In genomic region chr7:70072220-70072619, GRCh38 we compare ENCODE assay signal across 12 cellular contexts.
DNase-seq lines count a peak whose midpoint lies in the region; ATAC-seq and TF ChIP-seq lines count a peak whose summit lies in the region.
"Had no signal": no experiment of that assay in that cellular context is flagged by ENCODE, and none has a peak within 500 bp of the region (broad histone marks: within the 10 kb centered on the region; RNA-seq: fewer than 3 reads in every experiment).

No MANE protein-coding gene starts in this region.

- BruUV-seq in IMR-90 (replicated peaks; lab: Mats Ljungman, UMichigan) = no TSS peak

- H4K8ac ChIP-seq in IMR-90 (ENCODE audit: low read depth in 2 of 2, low read length in 2 of 2) = no peak overlapping the region

- H3K9ac ChIP-seq in IMR-90 (ENCODE audit: low read depth, low read length) = no peak overlapping the region

- H3K79me1 ChIP-seq in IMR-90 (ENCODE audit: low read depth in 1 of 2, low read length in 2 of 2) = no peaks in the 10 kb centered on the region

- in situ Hi-C loops in IMR-90 (cut with MboI; ENCODE audit: low sequenced_read_pairs) = no loop called here

- no peaks in the 10 kb centered on the region for H3K9me1 ChIP-seq in IMR-90 (ENCODE audit: insufficient read depth, low read length)

- no peaks in the 10 kb centered on the region for H3K27me3 ChIP-seq in IMR-90 (ENCODE audit: control insufficient read depth, insufficient read depth, low read length)
- H3K27me3 ChIP-seq in sigmoid colon = no peaks in the 10 kb centered on the region

- peaks cover 3% of the 10 kb centered on the region for H3K4me1 Mint-ChIP-seq in endothelial cell (ENCODE audit: unreplicated experiment)
- peaks cover 10 to 33% of the 10 kb centered on the region in 2 donors for H3K4me1 Mint-ChIP-seq in stimulated activated naive B cell treated with anti-CD40 and anti-IgM and Interleukin-4, amounts not matched to agents 10 μg/mL and 1 μg/mL and 100 μg/mL, for 72 hours

- H3K36me3 ChIP-seq in IMR-90 (ENCODE audit: control insufficient read depth, insufficient read depth, low read length) (no peaks in the 10 kb centered on the region), sigmoid colon (no peaks in the 10 kb centered on the region)

- H3K36me3 Mint-ChIP-seq in endothelial cell (ENCODE audit: low read depth, unreplicated experiment) = no peaks in the 10 kb centered on the region
- H3K36me3 Mint-ChIP-seq in stimulated activated naive B cell treated with anti-CD40 and anti-IgM and Interleukin-4, amounts not matched to agents 10 μg/mL and 1 μg/mL and 100 μg/mL, for 72 hours = no peaks in the 10 kb centered on the region

- no peak overlapping the region for H2BK20ac ChIP-seq in IMR-90 (ENCODE audit: low read depth, low read length)

- POLR2A ChIA-PET in IMR-90 (lab: Charles Lee; ENCODE audit: unreplicated experiment) = no interaction called here

- H2BK15ac ChIP-seq in IMR-90 (ENCODE audit: low read depth, low read length) = no peak overlapping the region

- no peak overlapping the region for H3K27ac Mint-ChIP-seq in endothelial cell (ENCODE audit: unreplicated experiment)
- no peak overlapping the region for H3K27ac Mint-ChIP-seq in stimulated activated naive B cell treated with anti-CD40 and anti-IgM and Interleukin-4, amounts not matched to agents 10 μg/mL and 1 μg/mL and 100 μg/mL, for 72 hours
- H3K27ac Mint-ChIP-seq: activated naive CD4-positive, alpha-beta T cell treated with anti-CD3 and anti-CD28 coated beads for 36 hours had no signal

- H4K91ac ChIP-seq in IMR-90 (ENCODE audit: insufficient read depth, low read depth, low read length) = no peak overlapping the region

- no peak for TF ChIP-seq RAD21 in IMR-90 (IDR thresholded peaks at IDR 0.05; ENCODE audit: low read length)

- no peak overlapping the region for H2AK9ac ChIP-seq in IMR-90 (replicated peaks; ENCODE audit: low read depth, low read length, poor library complexity)

- TF ChIP-seq EP300 in sigmoid colon (IDR thresholded peaks at IDR 0.05) = no peak

- H3K23ac ChIP-seq in IMR-90 (ENCODE audit: low read depth, low read length) = no peak overlapping the region

- H2AFZ ChIP-seq in IMR-90 (replicated peaks; ENCODE audit: low read length, poor library complexity) = no peak overlapping the region

- intact Hi-C loops in IMR-90 (cut with micrococcal nuclease) = no loop called here
- intact Hi-C loops in sigmoid colon (cut with DNase I) = no loop called here

- H3K27ac ChIP-seq in IMR-90 (ENCODE audit: insufficient read depth, low read length) (no peak overlapping the region), sigmoid colon (peak overlapping the region in 3 of 4 donors; percentile 36 to 71 (median 40))

- no peaks in the 10 kb centered on the region for H3K4me1 ChIP-seq in IMR-90 (ENCODE audit: control insufficient read depth, insufficient read depth, low read length)
- H3K4me1 ChIP-seq in sigmoid colon = peaks cover 0 to 15% (median 13%) of the 10 kb centered on the region in 4 donors

- ATAC-seq in IMR-90 (ENCODE audit: low read depth) = peak; percentile 63
- ATAC-seq in stimulated activated naive B cell treated with anti-CD40 and anti-IgM and Interleukin-4, amounts not matched to agents 10 μg/mL and 1 μg/mL and 100 μg/mL, for 72 hours (replicated peaks) = no peak
- no peak for ATAC-seq in HG02642 (IDR thresholded peaks at IDR 0.05; ENCODE audit: poor library complexity, unreplicated experiment)
- ATAC-seq: PC-3 had no signal

- CTCF ChIA-PET in IMR-90 (lab: Yijun Ruan, JAX) = no interaction called here

- H4K20me1 ChIP-seq in IMR-90 (ENCODE audit: insufficient read depth, low read length) = no peaks in the 10 kb centered on the region

- no peak overlapping the region for H3K18ac ChIP-seq in IMR-90 (ENCODE audit: low read depth, low read length)

- TF ChIP-seq POLR2A in IMR-90 (IDR thresholded peaks at IDR 0.05; ENCODE audit: low read depth, low read length) (no peak), sigmoid colon (IDR thresholded peaks at IDR 0.05) (no peak)

- H2AK5ac ChIP-seq in IMR-90 (ENCODE audit: low read depth, low read length) = no peak overlapping the region

- no CpG with 5 or more reads among the region's 2 CpGs for WGBS in IMR-90 (ENCODE audit: extremely low coverage in 2 of 2, insufficient read length in 1 of 2), 2 experiments
- 26 to 51% methylated on average over 2 of the region's 2 CpGs for WGBS in sigmoid colon, 2 donors

- H2BK5ac ChIP-seq in IMR-90 (ENCODE audit: low read depth, low read length, poor library complexity, severe bottlenecking) = no peak overlapping the region

- H4K5ac ChIP-seq in IMR-90 (ENCODE audit: low read depth, low read length) = no peak overlapping the region

- no peak overlapping the region for H3K56ac ChIP-seq in IMR-90 (ENCODE audit: extremely low read depth, insufficient read depth, low read length)

- dilution Hi-C loops in IMR-90 (cut with HindIII; ENCODE audit: low sequenced_read_pairs, unreplicated experiment) = no loop called here

- no peaks in the 10 kb centered on the region for H3K9me3 Mint-ChIP-seq in endothelial cell (ENCODE audit: unreplicated experiment)
- peaks cover 0 to 2% of the 10 kb centered on the region in 2 donors for H3K9me3 Mint-ChIP-seq in stimulated activated naive B cell treated with anti-CD40 and anti-IgM and Interleukin-4, amounts not matched to agents 10 μg/mL and 1 μg/mL and 100 μg/mL, for 72 hours

- no peak overlapping the region for H3K14ac ChIP-seq in IMR-90 (replicated peaks; ENCODE audit: low read depth, low read length)

- H3K4me3 ChIP-seq in IMR-90 (ENCODE audit: insufficient read depth, low read depth, low read length) (no peak overlapping the region), fibroblast of villous mesenchyme (ENCODE audit: low read depth, low read length) (no peak overlapping the region), sigmoid colon (no peak overlapping the region)

- no peak overlapping the region for H3K4ac ChIP-seq in IMR-90 (ENCODE audit: low read depth, low read length)

- peaks cover 2% of the 10 kb centered on the region for H3K27me3 Mint-ChIP-seq in endothelial cell (ENCODE audit: unreplicated experiment)
- H3K27me3 Mint-ChIP-seq in stimulated activated naive B cell treated with anti-CD40 and anti-IgM and Interleukin-4, amounts not matched to agents 10 μg/mL and 1 μg/mL and 100 μg/mL, for 72 hours = no peaks in the 10 kb centered on the region

- no peak overlapping the region for H2BK120ac ChIP-seq in IMR-90 (ENCODE audit: low read depth, low read length)

- H3K4me3 Mint-ChIP-seq in endothelial cell (ENCODE audit: unreplicated experiment) = no peak overlapping the region
- H3K4me3 Mint-ChIP-seq in stimulated activated naive B cell treated with anti-CD40 and anti-IgM and Interleukin-4, amounts not matched to agents 10 μg/mL and 1 μg/mL and 100 μg/mL, for 72 hours = no peak overlapping the region
- H3K4me3 Mint-ChIP-seq: activated naive CD4-positive, alpha-beta T cell treated with anti-CD3 and anti-CD28 coated beads for 36 hours had no signal

- H3K9me3 ChIP-seq in IMR-90 (ENCODE audit: control insufficient read depth, insufficient read depth, low read length) = no peaks in the 10 kb centered on the region
- no peaks in the 10 kb centered on the region for H3K9me3 ChIP-seq in sigmoid colon

- TF ChIP-seq CTCF in IMR-90 (conservative IDR thresholded peaks at IDR 0.05; ENCODE audit: low read depth, low read length) (no peak), fibroblast of villous mesenchyme (IDR thresholded peaks at IDR 0.05; ENCODE audit: insufficient read depth, low read depth, low read length) (no peak), sigmoid colon (IDR thresholded peaks at IDR 0.05) (no peak), endothelial cell (IDR thresholded peaks at IDR 0.05; ENCODE audit: unreplicated experiment) (no peak)

- DNase-seq in IMR-90 (peak; percentile 3), NCI-H774 (lab: John Stamatoyannopoulos, UW) (peak; percentile 76), fibroblast of villous mesenchyme (ENCODE audit: low read depth) (peak; percentile 17), sigmoid colon (no peak), endothelial cell (ENCODE audit: low spot score) (no peak), RKO (ENCODE audit: low spot score) (no peak)
- DNase-seq in stimulated activated naive B cell treated with anti-CD40 and anti-IgM and Interleukin-4, amounts not matched to agents 10 μg/mL and 1 μg/mL and 100 μg/mL, for 72 hours = no peak
- DNase-seq: activated CD4-positive, alpha-beta T cell treated with anti-CD3 and anti-CD28 coated beads for 1 hour; activated naive CD4-positive, alpha-beta T cell treated with anti-CD3 and anti-CD28 coated beads for 36 hours; PC-3; stimulated activated CD8-positive, alpha-beta memory T cell treated with anti-CD3 and anti-CD28 coated beads, Interleukin-4, amount 100 ng/mL, for 48 hours had no signal

- H3K4me2 ChIP-seq in IMR-90 (ENCODE audit: low read depth, low read length) = no peak overlapping the region

TF ChIP-seq in IMR-90, 13 proteins besides CTCF, POLR2A, EP300 and RAD21:
- no peak for TF ChIP-seq MXI1 (IDR thresholded peaks at IDR 0.05; ENCODE audit: borderline replicate concordance, low read depth, low read length)
- no peak for TF ChIP-seq RCOR1 (IDR thresholded peaks at IDR 0.05; ENCODE audit: insufficient replicate concordance, low read length)
- no peak for TF ChIP-seq BHLHE40 (IDR thresholded peaks at IDR 0.05; ENCODE audit: low read depth, low read length)
- TF ChIP-seq MAZ (IDR thresholded peaks at IDR 0.05; ENCODE audit: borderline replicate concordance, low read depth, low read length) = no peak
TF ChIP-seq in IMR-90: peak in this region for 0.

Comparison
In these comparisons a context has a peak if more than half of its experiments do, and no peak if none do; other contexts are left out.
1. DNase-seq: peak in IMR-90 (single experiment), NCI-H774 (single experiment) and fibroblast of villous mesenchyme (single experiment); none in sigmoid colon (single experiment), endothelial cell (single experiment), RKO (single experiment) and stimulated activated naive B cell treated with anti-CD40 and anti-IgM and Interleukin-4, amounts not matched to agents 10 μg/mL and 1 μg/mL and 100 μg/mL, for 72 hours (single experiment).